Comparison of ENCODE assay signal across 1 cellular context in genomic region chr20:57268399-57269076, GRCh38.
TF ChIP-seq lines count a peak whose summit lies in the region.

No MANE protein-coding gene starts in this region.

TF ChIP-seq in GM23338, 12 proteins besides CTCF, POLR2A, EP300 and RAD21:
- TF ChIP-seq ETS1 (IDR thresholded peaks at IDR 0.05) (no peak), EZH2 (IDR thresholded peaks at IDR 0.05; ENCODE audit: low read depth, unreplicated experiment) (no peak), CREB1 (CRISPR knock-in tag; IDR thresholded peaks at IDR 0.05; ENCODE audit: low read depth) (no peak), ZNF462 (CRISPR knock-in tag; IDR thresholded peaks at IDR 0.05) (no peak), REST (IDR thresholded peaks at IDR 0.05; ENCODE audit: unreplicated experiment) (no peak), NANOG (IDR thresholded peaks at IDR 0.05; ENCODE audit: borderline replicate concordance) (no peak), EZH2phosphoT487 (IDR thresholded peaks at IDR 0.05; ENCODE audit: unreplicated experiment) (no peak), ZNF331 (CRISPR knock-in tag; IDR thresholded peaks at IDR 0.05; ENCODE audit: low read depth) (no peak), ZNF114 (CRISPR knock-in tag; IDR thresholded peaks at IDR 0.05) (no peak), STAT1 (IDR thresholded peaks at IDR 0.05; ENCODE audit: unreplicated experiment) (no peak), POLR2AphosphoS5 (IDR thresholded peaks at IDR 0.05; ENCODE audit: low read depth) (no peak), JUNB (IDR thresholded peaks at IDR 0.05; ENCODE audit: unreplicated experiment) (no peak)
